8 cellular contexts compared by ENCODE assay signal in genomic region chr1:212035835-212036605, GRCh38. TPM values are rescaled to one million over a fixed set of nuclear protein-coding genes. Genes with fewer than 3 reads are reported as not detected.
A peak's percentile ranks its signal among the peaks of the same experiment; 100 is the strongest.
DNase-seq lines count a peak whose midpoint lies in the region; ATAC-seq and TF ChIP-seq lines count a peak whose summit lies in the region.

No MANE protein-coding gene starts in this region.

- TF ChIP-seq CTCF in BJ (IDR thresholded peaks at IDR 0.05; ENCODE audit: insufficient read depth, low read depth, low read length), result no peak

- no peaks in the 10 kb centered on the region for H3K9me3 ChIP-seq in thymus (ENCODE audit: control insufficient read depth)

- peaks cover 48% of the 10 kb centered on the region for H3K36me3 Mint-ChIP-seq in activated CD4-positive, alpha-beta memory T cell treated with anti-CD3 and anti-CD28 coated beads for 36 hours

- H3K4me3 Mint-ChIP-seq in activated CD4-positive, alpha-beta memory T cell treated with anti-CD3 and anti-CD28 coated beads for 36 hours, result peak overlapping the region; percentile 97

- H3K27ac Mint-ChIP-seq in activated CD4-positive, alpha-beta memory T cell treated with anti-CD3 and anti-CD28 coated beads for 36 hours, result peak overlapping the region; percentile 99

- peaks cover 2% of the 10 kb centered on the region for H3K27me3 Mint-ChIP-seq in activated CD4-positive, alpha-beta memory T cell treated with anti-CD3 and anti-CD28 coated beads for 36 hours

- intact Hi-C loops in activated CD4-positive, alpha-beta memory T cell treated with anti-CD3 and anti-CD28 coated beads for 36 hours (cut with micrococcal nuclease), result loop anchor here (1.0 to 10.0 kb wide), 17 partner anchors 24 to 979 kb away; partner anchors contain the start of genes ANGEL2, ATF3, FLVCR1 and NENF
- intact Hi-C loops in sciatic nerve (cut with DNase I), result loop anchor here (10.0 kb wide), 1 partner anchor 341 kb away; no protein-coding TSS in a partner anchor

- DNase-seq in BJ (ENCODE audit: low read depth) (no peak), iris pigment epithelial cell (ENCODE audit: low read depth) (peak; percentile 18), NCI-H2196 treated with DMSO at 0.1 percent for 48 hours (lab: John Stamatoyannopoulos, UW; ENCODE audit: unreplicated experiment) (no peak), sciatic nerve (ENCODE audit: low spot score) (no peak)
- DNase-seq in activated CD4-positive, alpha-beta memory T cell treated with anti-CD3 and anti-CD28 coated beads for 36 hours, result no peak

- CTCF ChIA-PET in BJ (lab: Yijun Ruan, JAX), result interaction anchor here (0.7 to 9.1 kb wide), 35 partner anchors 9 to 441 kb away, joined by 3 to 92 read pairs (median 6); partner anchors contain the start of gene NEK2
- CTCF ChIA-PET in activated CD4-positive, alpha-beta memory T cell treated with anti-CD3 and anti-CD28 coated beads for 36 hours (lab: Charles Lee), result interaction anchor here (0.5 to 5.3 kb wide), 52 partner anchors 10 to 739 kb away, joined by 3 to 56 read pairs (median 5); partner anchors contain the start of genes ATF3, NEK2, PPP2R5A and SLC30A1

- H3K27ac ChIP-seq in thymus (ENCODE audit: low read depth), result peak overlapping the region; percentile 66

- peaks cover 3% of the 10 kb centered on the region for H3K4me1 ChIP-seq in thymus (ENCODE audit: control insufficient read depth, insufficient read depth, low read length)

- POLR2A ChIA-PET in BJ (lab: Charles Lee), result interaction anchor here (0.6 kb wide), 1 partner anchor 20 kb away, joined by 3 read pairs; no protein-coding TSS in a partner anchor
- POLR2A ChIA-PET in activated CD4-positive, alpha-beta memory T cell treated with anti-CD3 and anti-CD28 coated beads for 36 hours (lab: Charles Lee), result interaction anchor here (0.6 to 2.6 kb wide), 6 partner anchors 11 to 745 kb away, joined by 3 to 14 read pairs (median 4); partner anchors contain the start of gene PPP2R5A

- no peaks in the 10 kb centered on the region for H3K9me3 Mint-ChIP-seq in activated CD4-positive, alpha-beta memory T cell treated with anti-CD3 and anti-CD28 coated beads for 36 hours

- H3K36me3 ChIP-seq in BJ (ENCODE audit: control insufficient read depth, insufficient read depth, low read length), result no peaks in the 10 kb centered on the region
- H3K36me3 ChIP-seq in thymus (ENCODE audit: control insufficient read depth, insufficient read depth), result no peaks in the 10 kb centered on the region

- ATAC-seq in GM18873 (IDR thresholded peaks at IDR 0.05; ENCODE audit: low FRiP score, unreplicated experiment) (peak; percentile 6), HG03103 (IDR thresholded peaks at IDR 0.05; ENCODE audit: low read depth, unreplicated experiment) (peak; percentile 5), sciatic nerve (no peak)

- WGBS in thymus, result under 1% methylated on average over 32 of the region's 32 CpGs

- no peaks in the 10 kb centered on the region for H3K27me3 ChIP-seq in BJ (ENCODE audit: control insufficient read depth, insufficient read depth, low read length)
- H3K27me3 ChIP-seq in thymus (ENCODE audit: control insufficient read depth, insufficient read depth), result no peaks in the 10 kb centered on the region

- H3K4me3 ChIP-seq in BJ (ENCODE audit: low read depth, low read length) (peak overlapping the region; percentile 65), thymus (ENCODE audit: low read length) (peak overlapping the region; percentile 82)

- peaks cover 61% of the 10 kb centered on the region for H3K4me1 Mint-ChIP-seq in activated CD4-positive, alpha-beta memory T cell treated with anti-CD3 and anti-CD28 coated beads for 36 hours (ENCODE audit: low read depth)

RNA-seq across cellular contexts. Expression of gene DTL, which starts 0.5 kb away (rescaled TPM):
- polyA plus RNA-seq in BJ (2011; rRNA removed) (7.7 and 8.3 TPM in 2 replicates), thymus (0.71 TPM)
- 5.9 and 7.3 TPM in 2 replicates for polyA minus RNA-seq in BJ (2011; rRNA and poly(A)+ RNA removed)
- 10 to 100 TPM; 82.2 to 88.2 TPM for total RNA-seq in activated CD4-positive, alpha-beta memory T cell treated with anti-CD3 and anti-CD28 coated beads for 36 hours
- total RNA-seq in sciatic nerve, result 0.71 TPM

RNA-seq across cellular contexts. Expression of gene INTS7, which starts 0.7 kb away (rescaled TPM):
- polyA plus RNA-seq in BJ (2011; rRNA removed) (11.6 and 18.4 TPM in 2 replicates), thymus (9.7 TPM)
- 24.6 and 25.6 TPM in 2 replicates for polyA minus RNA-seq in BJ (2011; rRNA and poly(A)+ RNA removed)
- 10 to 100 TPM; 19.3 to 19.6 TPM for total RNA-seq in activated CD4-positive, alpha-beta memory T cell treated with anti-CD3 and anti-CD28 coated beads for 36 hours
- total RNA-seq in sciatic nerve, result 10.4 TPM

Comparison
In these comparisons a context has a peak if more than half of its experiments do, and no peak if none do; other contexts are left out.
1. RNA of gene DTL, which starts 0.5 kb away (total RNA-seq): 82.2 to 88.2 TPM in activated CD4-positive, alpha-beta memory T cell treated with anti-CD3 and anti-CD28 coated beads for 36 hours; 0.71 TPM in sciatic nerve (single experiment); every median in the first group is over 10 times any median in the second.